ENCODE assay signal across 38 cellular contexts in genomic region chr4:10134141-10134540, GRCh38.
"Had no signal": no experiment of that assay in that cellular context is flagged by ENCODE, and none has a peak within 500 bp of the region (broad histone marks: within the 10 kb centered on the region; RNA-seq: fewer than 3 reads in every experiment).

No MANE protein-coding gene starts in this region.

- H3K4me1 ChIP-seq: ascending aorta had no signal

- FAIRE-seq: bronchial epithelial cell, TTC549 had no signal

- H3K27me3 Mint-ChIP-seq: activated CD4-positive, alpha-beta memory T cell treated with anti-CD3 and anti-CD28 coated beads for 36 hours; activated CD4-positive, alpha-beta T cell treated with anti-CD3 and anti-CD28 coated beads, Interleukin-2, amount 10 ng/mL, durations not matched to agents 24 days and 14 days; activated CD8-positive, alpha-beta T cell treated with anti-CD3 and anti-CD28 coated beads for 36 hours; activated naive CD4-positive, alpha-beta T cell treated with anti-CD3 and anti-CD28 coated beads, Interleukin-2, amount 50 U/mL, for 24 hours; activated naive CD8-positive, alpha-beta T cell; activated naive CD8-positive, alpha-beta T cell treated with anti-CD3 and anti-CD28 coated beads, Interleukin-2, amount 10 ng/mL, durations not matched to agents 7 days and 5 days; activated naive CD8-positive, alpha-beta T cell treated with anti-CD3 and anti-CD28 coated beads, Interleukin-2, amount 50 U/mL, for 24 hours; activated T-cell treated with anti-CD3 and anti-CD28 coated beads, Interleukin-2, amount 50 U/mL, for 24 hours had no signal

- H3K36me3 ChIP-seq: ascending aorta, cardiac muscle cell had no signal

- H3K36me3 Mint-ChIP-seq: activated CD4-positive, alpha-beta memory T cell treated with anti-CD3 and anti-CD28 coated beads for 36 hours; activated CD8-positive, alpha-beta memory T cell treated with anti-CD3 and anti-CD28 coated beads, Interleukin-2, amount 10 ng/mL, durations not matched to agents 7 days and 5 days; activated naive CD4-positive, alpha-beta T cell treated with anti-CD3 and anti-CD28 coated beads, Interleukin-2, amount 10 ng/mL, durations not matched to agents 7 days and 5 days; activated naive CD4-positive, alpha-beta T cell treated with anti-CD3 and anti-CD28 coated beads, Interleukin-2, amount 50 U/mL, for 24 hours; activated naive CD8-positive, alpha-beta T cell; activated naive CD8-positive, alpha-beta T cell treated with anti-CD3 and anti-CD28 coated beads, Interleukin-2, amount 10 ng/mL, durations not matched to agents 7 days and 5 days; brain had no signal

- H3K9me3 Mint-ChIP-seq: activated B cell treated with CpG ODN at 0.5 μM for 24 hours; activated CD4-positive, alpha-beta memory T cell treated with anti-CD3 and anti-CD28 coated beads for 36 hours; activated CD8-positive, alpha-beta T cell treated with anti-CD3 and anti-CD28 coated beads for 36 hours; activated naive CD4-positive, alpha-beta T cell treated with anti-CD3 and anti-CD28 coated beads, Interleukin-2, amount 10 ng/mL, durations not matched to agents 7 days and 5 days; activated naive CD4-positive, alpha-beta T cell treated with anti-CD3 and anti-CD28 coated beads, Interleukin-2, amount 50 U/mL, for 24 hours; activated naive CD8-positive, alpha-beta T cell treated with anti-CD3 and anti-CD28 coated beads, Interleukin-2, amount 50 U/mL, for 24 hours; activated T-cell treated with anti-CD3 and anti-CD28 coated beads, Interleukin-2, amount 50 U/mL, for 24 hours; activated T-helper 2 cell treated with anti-CD3 and anti-CD28 coated beads, Interferon-gamma antibody, Interleukin-2, Interleukin-4, amounts not matched to agents 10 μg/mL and 5 μg/mL and 100 μg/mL, durations not matched to agents 14 hours and 24 hours and 36 hours; central memory CD8-positive, alpha-beta T cell; T-helper 1 cell treated with Interleukin-12 subunit alpha and Interleukin-12 subunit beta and Interleukin-4 antibody, amounts not matched to agents 30 μg/mL and 1 μg/mL, for 36 hours; T-helper 2 cell treated with Interferon-gamma antibody and Interleukin-4, amounts not matched to agents 5 μg/mL and 100 μg/mL, for 36 hours had no signal

- H3K9me3 ChIP-seq: ascending aorta had no signal

- DNase-seq: activated B cell treated with CpG ODN at 0.5 μM for 24 hours; activated CD4-positive, alpha-beta memory T cell treated with anti-CD3 and anti-CD28 coated beads for 36 hours; activated CD4-positive, alpha-beta T cell treated with anti-CD3 and anti-CD28 coated beads for 4 hours; activated CD4-positive, alpha-beta T cell treated with anti-CD3 and anti-CD28 coated beads, Interleukin-2, amount 10 ng/mL, durations not matched to agents 24 days and 14 days; activated CD4-positive, alpha-beta T cell treated with anti-CD3 and anti-CD28 coated beads, Interleukin-2, amount 50 U/mL, for 1 hour; activated CD4-positive, alpha-beta T cell treated with anti-CD3 and anti-CD28 coated beads, Interleukin-2, amount 50 U/mL, for 4 hours; activated CD4-positive, CD25-positive, alpha-beta regulatory T cell treated with anti-CD3 and anti-CD28 coated beads, Interleukin-2, amount 50 U/mL, for 72 hours; activated CD8-positive, alpha-beta memory T cell treated with anti-CD3 and anti-CD28 coated beads for 24 hours; activated CD8-positive, alpha-beta memory T cell treated with anti-CD3 and anti-CD28 coated beads, Interleukin-2, amount 10 ng/mL, durations not matched to agents 7 days and 5 days; activated CD8-positive, alpha-beta memory T cell treated with anti-CD3 and anti-CD28 coated beads, Interleukin-2, amount 50 U/mL, for 48 hours; activated CD8-positive, alpha-beta T cell treated with anti-CD3 and anti-CD28 coated beads for 36 hours; activated effector memory CD4-positive, alpha-beta T cell treated with Interleukin-2 at 50 U/mL for 16 hours; activated gamma-delta T cell; activated naive CD4-positive, alpha-beta T cell treated with anti-CD3 and anti-CD28 coated beads, Interleukin-2, amount 10 ng/mL, durations not matched to agents 7 days and 5 days; activated naive CD4-positive, alpha-beta T cell treated with Interleukin-2 at 50 U/mL for 16 hours; activated naive CD8-positive, alpha-beta T cell treated with anti-CD3 and anti-CD28 coated beads, Interleukin-2, amount 10 ng/mL, durations not matched to agents 7 days and 5 days; activated naive CD8-positive, alpha-beta T cell treated with anti-CD3 and anti-CD28 coated beads, Interleukin-2, amount 50 U/mL, for 24 hours; activated T-cell treated with anti-CD3 and anti-CD28 coated beads, Interleukin-2, amount 50 U/mL, for 24 hours; activated T-cell treated with anti-CD3 and anti-CD28 coated beads, Interleukin-2, amount 50 U/mL, for 48 hours; amygdala; anterior cingulate cortex; caudate nucleus; cerebellar nuclear complex; T-helper 1 cell; T-helper 2 cell; T-helper 9 cell had no signal

- H3K4me3 Mint-ChIP-seq: activated B cell treated with CpG ODN at 0.5 μM for 24 hours; activated CD4-positive, alpha-beta memory T cell treated with anti-CD3 and anti-CD28 coated beads for 36 hours; activated CD4-positive, alpha-beta T cell treated with anti-CD3 and anti-CD28 coated beads, Interleukin-2, amount 10 ng/mL, durations not matched to agents 24 days and 14 days; activated CD8-positive, alpha-beta memory T cell treated with anti-CD3 and anti-CD28 coated beads, Interleukin-2, amount 10 ng/mL, durations not matched to agents 7 days and 5 days; activated CD8-positive, alpha-beta T cell treated with anti-CD3 and anti-CD28 coated beads for 36 hours; activated naive CD4-positive, alpha-beta T cell treated with anti-CD3 and anti-CD28 coated beads, Interleukin-2, amount 10 ng/mL, durations not matched to agents 7 days and 5 days; activated naive CD4-positive, alpha-beta T cell treated with anti-CD3 and anti-CD28 coated beads, Interleukin-2, amount 50 U/mL, for 24 hours; activated naive CD8-positive, alpha-beta T cell; activated naive CD8-positive, alpha-beta T cell treated with anti-CD3 and anti-CD28 coated beads, Interleukin-2, amount 10 ng/mL, durations not matched to agents 7 days and 5 days; activated naive CD8-positive, alpha-beta T cell treated with anti-CD3 and anti-CD28 coated beads, Interleukin-2, amount 50 U/mL, for 24 hours; activated T-cell treated with anti-CD3 and anti-CD28 coated beads, Interleukin-2, amount 50 U/mL, for 24 hours; brain; central memory CD8-positive, alpha-beta T cell; T-helper 1 cell treated with Interleukin-12 subunit alpha and Interleukin-12 subunit beta and Interleukin-4 antibody, amounts not matched to agents 30 μg/mL and 1 μg/mL, for 36 hours; T-helper 2 cell treated with Interferon-gamma antibody and Interleukin-4, amounts not matched to agents 5 μg/mL and 100 μg/mL, for 36 hours had no signal

- H3K4me3 ChIP-seq: ascending aorta, cardiac muscle cell had no signal

- H3K27me3 ChIP-seq: ascending aorta, cardiac muscle cell had no signal

- ATAC-seq: activated CD8-positive, alpha-beta memory T cell treated with anti-CD3 and anti-CD28 coated beads, Interleukin-2, amount 10 ng/mL, durations not matched to agents 7 days and 5 days; activated CD8-positive, alpha-beta T cell treated with anti-CD3 and anti-CD28 coated beads for 36 hours; activated naive CD8-positive, alpha-beta T cell treated with anti-CD3 and anti-CD28 coated beads, Interleukin-2, amount 50 U/mL, for 24 hours had no signal

- H3K27ac ChIP-seq: ascending aorta, cardiac muscle cell, VCaP had no signal

- H3K27ac Mint-ChIP-seq: activated B cell treated with CpG ODN at 0.5 μM for 24 hours; activated CD4-positive, alpha-beta memory T cell treated with anti-CD3 and anti-CD28 coated beads for 36 hours; activated CD4-positive, alpha-beta T cell treated with anti-CD3 and anti-CD28 coated beads, Interleukin-2, amount 10 ng/mL, durations not matched to agents 24 days and 14 days; activated CD8-positive, alpha-beta memory T cell treated with anti-CD3 and anti-CD28 coated beads, Interleukin-2, amount 10 ng/mL, durations not matched to agents 7 days and 5 days; activated CD8-positive, alpha-beta T cell treated with anti-CD3 and anti-CD28 coated beads for 36 hours; activated naive CD4-positive, alpha-beta T cell treated with anti-CD3 and anti-CD28 coated beads, Interleukin-2, amount 10 ng/mL, durations not matched to agents 7 days and 5 days; activated naive CD4-positive, alpha-beta T cell treated with anti-CD3 and anti-CD28 coated beads, Interleukin-2, amount 50 U/mL, for 24 hours; activated naive CD8-positive, alpha-beta T cell; activated naive CD8-positive, alpha-beta T cell treated with anti-CD3 and anti-CD28 coated beads, Interleukin-2, amount 10 ng/mL, durations not matched to agents 7 days and 5 days; activated naive CD8-positive, alpha-beta T cell treated with anti-CD3 and anti-CD28 coated beads, Interleukin-2, amount 50 U/mL, for 24 hours; activated T-cell treated with anti-CD3 and anti-CD28 coated beads, Interleukin-2, amount 50 U/mL, for 24 hours; activated T-helper 2 cell treated with anti-CD3 and anti-CD28 coated beads, Interferon-gamma antibody, Interleukin-2, Interleukin-4, amounts not matched to agents 10 μg/mL and 5 μg/mL and 100 μg/mL, durations not matched to agents 14 hours and 24 hours and 36 hours; brain; T-helper 1 cell treated with Interleukin-12 subunit alpha and Interleukin-12 subunit beta and Interleukin-4 antibody, amounts not matched to agents 30 μg/mL and 1 μg/mL, for 36 hours; T-helper 2 cell treated with Interferon-gamma antibody and Interleukin-4, amounts not matched to agents 5 μg/mL and 100 μg/mL, for 36 hours had no signal

- H3K4me1 Mint-ChIP-seq: activated B cell treated with CpG ODN at 0.5 μM for 24 hours; activated CD4-positive, alpha-beta T cell treated with anti-CD3 and anti-CD28 coated beads, Interleukin-2, amount 10 ng/mL, durations not matched to agents 24 days and 14 days; activated CD8-positive, alpha-beta memory T cell treated with anti-CD3 and anti-CD28 coated beads, Interleukin-2, amount 10 ng/mL, durations not matched to agents 7 days and 5 days; activated naive CD4-positive, alpha-beta T cell treated with anti-CD3 and anti-CD28 coated beads, Interleukin-2, amount 10 ng/mL, durations not matched to agents 7 days and 5 days; activated naive CD4-positive, alpha-beta T cell treated with anti-CD3 and anti-CD28 coated beads, Interleukin-2, amount 50 U/mL, for 24 hours; activated naive CD8-positive, alpha-beta T cell treated with anti-CD3 and anti-CD28 coated beads, Interleukin-2, amount 10 ng/mL, durations not matched to agents 7 days and 5 days; brain; central memory CD8-positive, alpha-beta T cell had no signal
